Comparison of ENCODE assay signal across 25 cellular contexts in the genomic region with DNA sequence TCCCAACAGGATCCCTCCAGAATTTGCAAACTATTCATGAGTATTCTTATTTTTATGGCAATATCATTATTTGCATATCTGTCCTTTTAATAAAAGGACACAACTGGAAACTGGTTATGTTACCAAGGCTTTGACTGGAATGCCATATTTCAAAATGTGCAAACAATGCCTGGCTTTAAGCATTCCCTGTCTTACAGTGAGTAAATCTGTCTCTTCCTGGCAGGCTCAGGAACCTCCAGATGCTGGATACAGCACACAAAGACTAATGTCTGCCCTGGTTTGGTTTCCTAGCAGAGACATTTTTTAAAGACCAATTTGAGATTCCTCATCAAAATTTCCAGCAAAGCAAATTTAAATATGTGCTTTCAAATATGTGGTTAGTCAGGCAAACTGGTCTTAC. TPM values are rescaled to one million over a fixed set of nuclear protein-coding genes. Genes with fewer than 3 reads are reported as not detected.
DNase-seq lines count a peak whose midpoint lies in the region; ATAC-seq, FAIRE-seq and TF ChIP-seq lines count a peak whose summit lies in the region.
"Had no signal": no experiment of that assay in that cellular context is flagged by ENCODE, and none has a peak within 500 bp of the region (broad histone marks: within the 10 kb centered on the region; RNA-seq: fewer than 3 reads in every experiment).

No MANE protein-coding gene starts in this region.

- H4K20me1 ChIP-seq in IMR-90 (ENCODE audit: insufficient read depth, low read length) (peaks cover 12% of the 10 kb centered on the region), K562 (replicated peaks; ENCODE audit: control insufficient read depth, insufficient read depth, low read length) (no peaks in the 10 kb centered on the region)

- TF ChIP-seq POLR2A in IMR-90 (IDR thresholded peaks at IDR 0.05; ENCODE audit: low read depth, low read length) (no peak), K562 (conservative IDR thresholded peaks at IDR 0.05) (no peak), gastrocnemius medialis (IDR thresholded peaks at IDR 0.05) (no peak)

- DNase-seq in AG08395 (ENCODE audit: low spot score) = peak; percentile 44
- DNase-seq in IMR-90 = peak; percentile 15
- DNase-seq in K562 (ENCODE audit: extremely low read depth in 1 of 4, low spot score in 3 of 4) = no peak
- peak; percentile 27 for DNase-seq in medulla oblongata (ENCODE audit: extremely low spot score)
- no peak for DNase-seq in OCI-M1 (lab: John Stamatoyannopoulos, UW)
- no peak for DNase-seq in ACHN
- no peak for DNase-seq in left ventricle myocardium inferior
- no peak for DNase-seq in gastrocnemius medialis
- DNase-seq: activated CD4-positive, alpha-beta T cell treated with anti-CD3 and anti-CD28 coated beads for 4 hours; activated naive CD8-positive, alpha-beta T cell treated with anti-CD3 and anti-CD28 coated beads, Interleukin-2, amount 50 U/mL, for 24 hours; CD4-positive, alpha-beta T cell; DMS53; HFFc6; lower lobe of right lung; naive B cell; NCI-H1092; NCI-H2029; NCI-H345; NK-92 treated with Interleukin-12 subunit alpha and Interleukin-12 subunit beta, amount 100 ng/mL, for 24 hours; stimulated activated CD4-positive, alpha-beta T cell treated with anti-CD3 and anti-CD28 coated beads, Interleukin-2, amount 100 ng/mL, for 48 hours had no signal

- H4K5ac ChIP-seq in IMR-90 (ENCODE audit: low read depth, low read length) = no peak overlapping the region

- H3K9me3 ChIP-seq in IMR-90 (ENCODE audit: control insufficient read depth, insufficient read depth, low read length) = no peaks in the 10 kb centered on the region
- no peaks in the 10 kb centered on the region for H3K9me3 ChIP-seq in K562 (replicated peaks; ENCODE audit: control insufficient read depth, insufficient read depth, low read depth, low read length)
- no peaks in the 10 kb centered on the region for H3K9me3 ChIP-seq in left ventricle myocardium inferior (replicated peaks)
- H3K9me3 ChIP-seq in gastrocnemius medialis = no peaks in the 10 kb centered on the region
- H3K9me3 ChIP-seq: lower lobe of right lung had no signal

- TF ChIP-seq EP300 in K562 (IDR thresholded peaks at IDR 0.05; ENCODE audit: low read length) = no peak

- H3K56ac ChIP-seq in IMR-90 (ENCODE audit: extremely low read depth, insufficient read depth, low read length) = no peak overlapping the region

- H3K4me2 ChIP-seq in IMR-90 (ENCODE audit: low read depth, low read length) = no peak overlapping the region
- H3K4me2 ChIP-seq in K562 (ENCODE audit: insufficient read depth, low read length) = no peak overlapping the region

- no peaks in the 10 kb centered on the region for H3K27me3 ChIP-seq in IMR-90 (ENCODE audit: control insufficient read depth, insufficient read depth, low read length)
- H3K27me3 ChIP-seq in K562 (ENCODE audit: control insufficient read depth in 2 of 2, insufficient read depth in 2 of 2, low read length in 2 of 2) = no peaks in the 10 kb centered on the region
- H3K27me3 ChIP-seq in left ventricle myocardium inferior (ENCODE audit: low read depth) = no peaks in the 10 kb centered on the region
- H3K27me3 ChIP-seq in gastrocnemius medialis = no peaks in the 10 kb centered on the region

- H2BK5ac ChIP-seq in IMR-90 (ENCODE audit: low read depth, low read length, poor library complexity, severe bottlenecking) = no peak overlapping the region

- no peak for TF ChIP-seq CTCF in IMR-90 (conservative IDR thresholded peaks at IDR 0.05; ENCODE audit: low read depth, low read length)
- TF ChIP-seq CTCF in K562 (IDR thresholded peaks at IDR 0.05 in 2 of 3, conservative IDR thresholded peaks at IDR 0.05 in 1 of 3; ENCODE audit: insufficient read depth in 2 of 3, low read depth in 1 of 3, low read length in 3 of 3) = no peak
- no peak for TF ChIP-seq CTCF in left ventricle myocardium inferior (IDR thresholded peaks at IDR 0.05; ENCODE audit: borderline replicate concordance)
- TF ChIP-seq CTCF in gastrocnemius medialis (IDR thresholded peaks at IDR 0.05 in 4 of 5, conservative IDR thresholded peaks at IDR 0.05 in 1 of 5) = no peak

- H3K27ac ChIP-seq in IMR-90 (ENCODE audit: insufficient read depth, low read length) (peak overlapping the region; percentile 5; the same call in 1 of the 2 replicates), K562 (ENCODE audit: extremely low read depth, low read depth, low read length) (no peak overlapping the region), left ventricle myocardium inferior (replicated peaks) (no peak overlapping the region), gastrocnemius medialis (no peak overlapping the region)
- H3K27ac ChIP-seq: lower lobe of right lung, parathyroid adenoma had no signal

- H3K4me3 ChIP-seq in IMR-90 (ENCODE audit: insufficient read depth, low read depth, low read length) = no peak overlapping the region
- H3K4me3 ChIP-seq in K562 = no peak overlapping the region
- no peak overlapping the region for H3K4me3 ChIP-seq in left ventricle myocardium inferior
- H3K4me3 ChIP-seq in gastrocnemius medialis = no peak overlapping the region
- H3K4me3 ChIP-seq: lower lobe of right lung, skin epidermis had no signal

- H3K79me1 ChIP-seq in IMR-90 (ENCODE audit: low read depth in 1 of 2, low read length in 2 of 2) = peaks cover 46 to 56% of the 10 kb centered on the region in 2 experiments

- no peak overlapping the region for H4K8ac ChIP-seq in IMR-90 (ENCODE audit: low read depth in 2 of 2, low read length in 2 of 2)

- no peak overlapping the region for H2AK5ac ChIP-seq in IMR-90 (ENCODE audit: low read depth, low read length)

- H3K9me1 ChIP-seq in IMR-90 (ENCODE audit: insufficient read depth, low read length) (peaks cover 7% of the 10 kb centered on the region; the same call in 1 of the 2 replicates), K562 (ENCODE audit: control insufficient read depth, insufficient read depth, low read length) (no peaks in the 10 kb centered on the region)

- no peak overlapping the region for H3K4ac ChIP-seq in IMR-90 (ENCODE audit: low read depth, low read length)

- dilution Hi-C loops in IMR-90 (cut with HindIII; ENCODE audit: low sequenced_read_pairs, unreplicated experiment) = no loop called here

- CTCF ChIA-PET in IMR-90 (lab: Yijun Ruan, JAX) = no interaction called here
- CTCF ChIA-PET in K562 (lab: Yijun Ruan, JAX; ENCODE audit: low intra/inter-chr PET ratio) = no interaction called here

- no peak overlapping the region for H3K23ac ChIP-seq in IMR-90 (ENCODE audit: low read depth, low read length)

- no peak for FAIRE-seq in K562 (lab: Jason Lieb, UNC)
- FAIRE-seq: bronchial epithelial cell, TTC549 had no signal

- no peak overlapping the region for H3K18ac ChIP-seq in IMR-90 (ENCODE audit: low read depth, low read length)

- peaks cover 11% of the 10 kb centered on the region for H3K79me2 ChIP-seq in K562 (ENCODE audit: control insufficient read depth, insufficient read depth, low read length)

- POLR2A ChIA-PET in IMR-90 (lab: Charles Lee; ENCODE audit: unreplicated experiment) (no interaction called here), K562 (lab: Yijun Ruan, JAX) (no interaction called here)

- no peak for TF ChIP-seq RAD21 in IMR-90 (IDR thresholded peaks at IDR 0.05; ENCODE audit: low read length)
- TF ChIP-seq RAD21 in K562 (CRISPR knock-in tag; conservative IDR thresholded peaks at IDR 0.05 in 1 of 2, IDR thresholded peaks at IDR 0.05 in 1 of 2) = no peak

- H3K9ac ChIP-seq in IMR-90 (ENCODE audit: low read depth, low read length) (no peak overlapping the region), K562 (ENCODE audit: insufficient read depth in 1 of 2, low read depth in 2 of 2, low read length in 2 of 2) (no peak overlapping the region)
- H3K9ac ChIP-seq: parathyroid adenoma had no signal

- H3K36me3 ChIP-seq in IMR-90 (ENCODE audit: control insufficient read depth, insufficient read depth, low read length) (peaks cover 22% of the 10 kb centered on the region), K562 (ENCODE audit: control insufficient read depth, insufficient read depth, low read length) (peaks cover 72% of the 10 kb centered on the region), left ventricle myocardium inferior (peaks cover 50% of the 10 kb centered on the region), gastrocnemius medialis (peaks cover 3 to 28% of the 10 kb centered on the region in 2 donors)

- H3K14ac ChIP-seq in IMR-90 (replicated peaks; ENCODE audit: low read depth, low read length) = no peak overlapping the region

- no peak overlapping the region for H2AK9ac ChIP-seq in IMR-90 (replicated peaks; ENCODE audit: low read depth, low read length, poor library complexity)

- H4K91ac ChIP-seq in IMR-90 (ENCODE audit: insufficient read depth, low read depth, low read length) = no peak overlapping the region

- in situ Hi-C loops in IMR-90 (cut with MboI; ENCODE audit: low sequenced_read_pairs) (no loop called here), K562 (cut with MboI) (no loop called here), ACHN (cut with HindIII; ENCODE audit: low pct_ligation_motif_present, low pct_unique_long_range_greater_than_20kb, low sequenced_read_pairs) (no loop called here), gastrocnemius medialis (cut with MboI; ENCODE audit: low sequenced_read_pairs in 4 of 4) (no loop called here)

- intact Hi-C loops in IMR-90 (cut with micrococcal nuclease) (no loop called here), K562 (cut with micrococcal nuclease) (no loop called here), left ventricle myocardium inferior (cut with micrococcal nuclease) (no loop called here), gastrocnemius medialis (cut with DNase I; ENCODE audit: low total_unique reads) (no loop called here)

- peaks cover 4% of the 10 kb centered on the region; the same call in 1 of the 2 replicates for H3K4me1 ChIP-seq in IMR-90 (ENCODE audit: control insufficient read depth, insufficient read depth, low read length)
- peaks cover 0 to 1% of the 10 kb centered on the region in 2 experiments; a peak in 3 of 5 replicates for H3K4me1 ChIP-seq in K562 (replicated peaks in 1 of 2; ENCODE audit: control insufficient read depth in 2 of 2, insufficient read depth in 2 of 2, low read length in 2 of 2)
- peaks cover under 1% of the 10 kb centered on the region for H3K4me1 ChIP-seq in left ventricle myocardium inferior
- H3K4me1 ChIP-seq in gastrocnemius medialis = no peaks in the 10 kb centered on the region
- H3K4me1 ChIP-seq: lower lobe of right lung, parathyroid adenoma had no signal

- no peak overlapping the region for H2BK20ac ChIP-seq in IMR-90 (ENCODE audit: low read depth, low read length)

- no peak overlapping the region for H2BK120ac ChIP-seq in IMR-90 (ENCODE audit: low read depth, low read length)

- peak; percentile 81 for ATAC-seq in IMR-90 (ENCODE audit: low read depth)
- no peak for ATAC-seq in K562
- ATAC-seq in gastrocnemius medialis = no peak
- ATAC-seq: activated naive CD8-positive, alpha-beta T cell treated with anti-CD3 and anti-CD28 coated beads, Interleukin-2, amount 50 U/mL, for 24 hours; esophagus mucosa; lower lobe of right lung had no signal

- no peak overlapping the region for H2AFZ ChIP-seq in IMR-90 (replicated peaks; ENCODE audit: low read length, poor library complexity)
- H2AFZ ChIP-seq in K562 (ENCODE audit: low read depth, low read length) = no peak overlapping the region
- H2AFZ ChIP-seq: parathyroid adenoma had no signal

- BruUV-seq in IMR-90 (replicated peaks; lab: Mats Ljungman, UMichigan) (no TSS peak), K562 (replicated peaks; lab: Mats Ljungman, UMichigan) (TSS peak; percentile 7)

- H2BK15ac ChIP-seq in IMR-90 (ENCODE audit: low read depth, low read length) = no peak overlapping the region

RNA-seq across cellular contexts. Expression of a gene that starts 31.4 kb away (rescaled TPM):
- total RNA-seq in IMR-90 (2012; rRNA removed) = 26.9 and 30.1 TPM in 2 replicates
- 23.0 and 24.8 TPM in 2 replicates for polyA plus RNA-seq in IMR-90 (2012; rRNA removed)
- polyA plus RNA-seq in IMR-90 (2012; cell fraction: cytosol; rRNA removed) = 17.8 and 19.6 TPM in 2 replicates
- polyA plus RNA-seq in IMR-90 (2012; cell fraction: nucleus; rRNA removed; ENCODE audit: low replicate concordance) = 33.4 and 36.7 TPM in 2 replicates
- 121 and 161 TPM in 2 replicates for total RNA-seq in K562 (2011; cell fraction: chromatin; rRNA removed; ENCODE audit: low replicate concordance)
- total RNA-seq in K562 (2011; cell fraction: nucleolus; rRNA removed) = 71.5 and 73.4 TPM in 2 replicates
- 64.7 and 80.1 TPM in 2 replicates for total RNA-seq in K562 (2011; cell fraction: nucleoplasm; rRNA removed)
- total RNA-seq in K562 (2014; rRNA removed) = 18.9 and 19.1 TPM in 2 replicates
- 23.4 and 24.0 TPM in 2 replicates for total RNA-seq in K562 (2014; rRNA removed; fragmentation: Illumina TruSeq; extraction: Trizol)
- total RNA-seq in K562 (2015; rRNA removed; fragmentation: Illumina TruSeq; extraction: Trizol) = 25.5 and 27.0 TPM in 2 replicates
- total RNA-seq in K562 (2021) = 30.6 and 31.5 TPM in 2 replicates
- polyA plus RNA-seq in K562 (2011; rRNA removed) = 31.3 and 35.0 TPM in 2 replicates
- 17.2 and 17.8 TPM in 2 replicates for polyA plus RNA-seq in K562 (2011; cell fraction: cytosol; rRNA removed)
- polyA plus RNA-seq in K562 (2011; cell fraction: nucleus; rRNA removed) = 91.1 and 92.7 TPM in 2 replicates
- polyA plus RNA-seq in K562 (2012) = 19.2 and 26.1 TPM in 2 replicates
- polyA plus RNA-seq in K562 (2014; fragmentation: Illumina TruSeq; extraction: Trizol) = 24.7 and 25.5 TPM in 2 replicates
- 1 to 10 TPM; 5.0 to 8.8 TPM for polyA plus RNA-seq in K562 (2014; fragmentation: Nextera tagmentation; extraction: Ambion mirVana)
- 28.6 and 32.1 TPM in 2 replicates for polyA plus RNA-seq in K562 (2014; rRNA removed)
- 48.7 and 53.2 TPM in 2 replicates for polyA minus RNA-seq in K562 (2011; rRNA and poly(A)+ RNA removed)
- polyA minus RNA-seq in K562 (2011; cell fraction: cytosol; rRNA and poly(A)+ RNA removed) = 20.9 and 22.3 TPM in 2 replicates
- 38.4 and 70.9 TPM in 2 replicates for polyA minus RNA-seq in K562 (2011; cell fraction: nucleus; rRNA and poly(A)+ RNA removed)
- 26.1 TPM for total RNA-seq in left ventricle myocardium inferior
- 10 to 100 TPM; 25.4 to 33.0 (median 26.8) TPM for total RNA-seq in gastrocnemius medialis

Comparison
In these comparisons a context has a peak if more than half of its experiments do, and no peak if none do; other contexts are left out.
1. DNase-seq: peak in AG08395 (single experiment), IMR-90 (single experiment) and medulla oblongata (single experiment); none in K562 (0 of 4), OCI-M1 (single experiment), ACHN (single experiment), left ventricle myocardium inferior (single experiment) and gastrocnemius medialis (0 of 2).